Comparison of ENCODE assay signal across 8 cellular contexts in genomic region chr19:18045307-18046013, GRCh38. TPM values are rescaled to one million over a fixed set of nuclear protein-coding genes. Genes with fewer than 3 reads are reported as not detected.
A peak's percentile ranks its signal among the peaks of the same experiment; 100 is the strongest.
DNase-seq lines count a peak whose midpoint lies in the region; TF ChIP-seq lines count a peak whose summit lies in the region.

No MANE protein-coding gene starts in this region.

- no peak for DNase-seq in coronary artery (ENCODE audit: low spot score)
- no peak for DNase-seq in progenitor cell of endocrine pancreas (ENCODE audit: low spot score, unreplicated experiment)
- DNase-seq in NCI-H2196 treated with DMSO at 0.1 percent for 48 hours (lab: John Stamatoyannopoulos, UW; ENCODE audit: unreplicated experiment), result no peak
- DNase-seq in SIG-M5 (lab: John Stamatoyannopoulos, UW), result no peak
- no peak for DNase-seq in NCI-H526 (lab: John Stamatoyannopoulos, UW)
- DNase-seq in NCI-H2196 (lab: John Stamatoyannopoulos, UW; ENCODE audit: unreplicated experiment), result no peak

- H3K27ac Mint-ChIP-seq in progenitor cell of endocrine pancreas, result peak overlapping the region; percentile 73

- no peaks in the 10 kb centered on the region for H3K9me3 ChIP-seq in ES-I3 (ENCODE audit: control insufficient read depth, insufficient read depth, low read length)
- H3K9me3 ChIP-seq in Loucy (ENCODE audit: insufficient read depth, low read depth, low read length), result no peaks in the 10 kb centered on the region

- peak overlapping the region; percentile 59 for H3K4me3 ChIP-seq in Loucy (ENCODE audit: low read length, poor library complexity, severe bottlenecking)
- peak overlapping the region; percentile 67 for H3K4me3 ChIP-seq in coronary artery

- H3K79me2 ChIP-seq in Loucy (ENCODE audit: insufficient read depth, low read length), result no peaks in the 10 kb centered on the region

- H4K20me1 ChIP-seq in Loucy (ENCODE audit: insufficient read depth, low read length, poor library complexity, severe bottlenecking), result no peaks in the 10 kb centered on the region

- peaks cover 4% of the 10 kb centered on the region for H3K4me1 Mint-ChIP-seq in progenitor cell of endocrine pancreas (ENCODE audit: low read depth)

- H3K4me3 Mint-ChIP-seq in progenitor cell of endocrine pancreas (ENCODE audit: low read depth), result no peak overlapping the region

- H3F3A ChIP-seq in Loucy (ENCODE audit: low read depth), result no peaks in the 10 kb centered on the region

- H3K4me2 ChIP-seq in Loucy (ENCODE audit: low read depth, low read length, poor library complexity, severe bottlenecking), result peak overlapping the region; percentile 61

- H3K27ac ChIP-seq in coronary artery, result peak overlapping the region; percentile 60 to 73

- H3K27me3 ChIP-seq in Loucy (ENCODE audit: insufficient read depth, low read length, poor library complexity, severe bottlenecking), result no peaks in the 10 kb centered on the region

- H3K4me1 ChIP-seq in ES-I3 (ENCODE audit: insufficient read depth, low read length), result no peaks in the 10 kb centered on the region; the same call in 1 of the 2 replicates
- no peaks in the 10 kb centered on the region for H3K4me1 ChIP-seq in Loucy (ENCODE audit: insufficient read depth, low read length, poor library complexity, severe bottlenecking)

- no peaks in the 10 kb centered on the region for H3K36me3 Mint-ChIP-seq in progenitor cell of endocrine pancreas (ENCODE audit: insufficient read depth)

- TF ChIP-seq CTCF in Loucy (conservative IDR thresholded peaks at IDR 0.05; ENCODE audit: low read length) (no peak), coronary artery (IDR thresholded peaks at IDR 0.05) (no peak), progenitor cell of endocrine pancreas (IDR thresholded peaks at IDR 0.05; ENCODE audit: unreplicated experiment) (no peak)

- H3K36me3 ChIP-seq in ES-I3 (ENCODE audit: insufficient read depth, low read length) (no peaks in the 10 kb centered on the region), Loucy (ENCODE audit: insufficient read depth, low read length) (no peaks in the 10 kb centered on the region)

- H3K9ac ChIP-seq in ES-I3 (ENCODE audit: low read depth, low read length) (peak overlapping the region; percentile 13; the same call in 1 of the 2 replicates), Loucy (ENCODE audit: low read depth, low read length, poor library complexity, severe bottlenecking) (peak overlapping the region; percentile 64)

- no peaks in the 10 kb centered on the region for H3K9me2 ChIP-seq in Loucy (replicated peaks; ENCODE audit: low read depth, low read length)

- peaks cover 4% of the 10 kb centered on the region for H3K9me3 Mint-ChIP-seq in progenitor cell of endocrine pancreas (ENCODE audit: low read depth)

- peak overlapping the region; percentile 64 for H2AFZ ChIP-seq in Loucy (ENCODE audit: low read length)

- peaks cover 38% of the 10 kb centered on the region for H3K27me3 Mint-ChIP-seq in progenitor cell of endocrine pancreas

RNA-seq across cellular contexts. Expression of gene ARRDC2, which starts 37.5 kb away (rescaled TPM):
- total RNA-seq in progenitor cell of endocrine pancreas, result 3.3 and 4.3 TPM in 2 replicates

RNA-seq across cellular contexts. Expression of gene IL12RB1, which starts 41.3 kb away (rescaled TPM):
- total RNA-seq in progenitor cell of endocrine pancreas, result not detected in 2 replicates

RNA-seq across cellular contexts. Expression of gene MAST3, which starts 52.1 kb away (rescaled TPM):
- total RNA-seq in progenitor cell of endocrine pancreas, result 10.7 and 11.1 TPM in 2 replicates
